ENCODE assay signal across 21 cellular contexts in genomic region chr10:62727935-62728334, GRCh38.
"Had no signal": no experiment of that assay in that cellular context is flagged by ENCODE, and none has a peak within 500 bp of the region (broad histone marks: within the 10 kb centered on the region; RNA-seq: fewer than 3 reads in every experiment).

No MANE protein-coding gene starts in this region.

- H3K4me2 ChIP-seq: hepatocyte had no signal

- H3K27me3 ChIP-seq: ovary, right atrium auricular region, sigmoid colon, stomach, transverse colon had no signal

- H3K9me3 ChIP-seq: ovary, right atrium auricular region, sigmoid colon, stomach, thoracic aorta, transverse colon had no signal

- H3K27ac Mint-ChIP-seq: endodermal cell; naive thymus-derived CD4-positive, alpha-beta T cell had no signal

- H3K27ac ChIP-seq: coronary artery, hepatocyte, ovary, right atrium auricular region, sigmoid colon, stomach, thoracic aorta, transverse colon had no signal

- DNase-seq: effector CD4-positive, alpha-beta T cell; endodermal cell; foreskin melanocyte; head of caudate nucleus; left colon; left ventricle myocardium superior; mammary epithelial cell; naive thymus-derived CD4-positive, alpha-beta T cell; ovary; sigmoid colon; stimulated activated CD4-positive, alpha-beta T cell treated with anti-CD3 and anti-CD28 coated beads, Interleukin-2, amount 100 ng/mL, for 24 hours; stimulated activated CD4-positive, alpha-beta T cell treated with anti-CD3 and anti-CD28 coated beads, Interleukin-4, amount 100 ng/mL, for 4 hours; stomach; substantia nigra; transverse colon had no signal

- H3K4me3 ChIP-seq: coronary artery, hepatocyte, ovary, right atrium auricular region, sigmoid colon, skin epidermis, stomach, thoracic aorta, transverse colon had no signal

- H3K4me3 Mint-ChIP-seq: endodermal cell, neural crest cell had no signal

- H3K4me1 ChIP-seq: right atrium auricular region, sigmoid colon, stomach, transverse colon had no signal

- ATAC-seq: left colon; left ventricle myocardium superior; naive thymus-derived CD4-positive, alpha-beta T cell had no signal

- H3K36me3 ChIP-seq: ovary, right atrium auricular region, sigmoid colon, stomach, thoracic aorta, transverse colon had no signal

- H3K9me3 Mint-ChIP-seq: endodermal cell had no signal
